In genomic region chr15:45097466-45097865, GRCh38 we compare ENCODE assay signal across 11 cellular contexts. TPM values are rescaled to one million over a fixed set of nuclear protein-coding genes. Genes with fewer than 3 reads are reported as not detected.
"Had no signal": no experiment of that assay in that cellular context is flagged by ENCODE, and none has a peak within 500 bp of the region (broad histone marks: within the 10 kb centered on the region; RNA-seq: fewer than 3 reads in every experiment).

No MANE protein-coding gene starts in this region.

- H3K4me3 ChIP-seq: GM23248, HAP-1 had no signal

- ATAC-seq: HCT116, HepG2 had no signal

- H3K9ac ChIP-seq: GM23248 had no signal

- H3K9me3 ChIP-seq: HAP-1 had no signal

- H3K27ac ChIP-seq: GM23248, HL-60 had no signal

- H3K4me1 ChIP-seq: HAP-1 had no signal

- H2AFZ ChIP-seq: GM23248 had no signal

- H3K27ac Mint-ChIP-seq: HFFc6 had no signal

- H3K4me1 Mint-ChIP-seq: IgD-negative memory B cell had no signal

- H3K4me3 Mint-ChIP-seq: HFFc6, IgD-negative memory B cell had no signal

- H3K9me3 Mint-ChIP-seq: HFFc6 had no signal

- H3K36me3 ChIP-seq: HAP-1 had no signal

- DNase-seq: GM23248, GOT3, H7, HFFc6 had no signal

- H3K36me3 Mint-ChIP-seq: IgD-negative memory B cell had no signal

RNA-seq across cellular contexts. Expression of gene DUOX2, which starts 16.5 kb away (rescaled TPM):
- total RNA-seq: GM23248, H7, HepG2, HFFc6 had no signal
- polyA plus RNA-seq: IgD-negative memory B cell had no signal

RNA-seq across cellular contexts. Expression of gene DUOXA2, which starts 16.7 kb away (rescaled TPM):
- total RNA-seq: GM23248, H4, H7, HepG2, HFFc6, HT1080 had no signal
- polyA plus RNA-seq: GM23248, IgD-negative memory B cell had no signal

RNA-seq across cellular contexts. Expression of gene DUOXA1, which starts 32.2 kb away (rescaled TPM):
- total RNA-seq: H4, H7, HepG2 had no signal
- polyA plus RNA-seq: HepG2, IgD-negative memory B cell had no signal

RNA-seq across cellular contexts. Expression of gene DUOX1, which starts 32.3 kb away (rescaled TPM):
- total RNA-seq: H4, HepG2, HT1080 had no signal
